In genomic region chr16:65689726-65690125, GRCh38 we compare ENCODE assay signal across 2 cellular contexts.
TF ChIP-seq lines count a peak whose summit lies in the region.

No MANE protein-coding gene starts in this region.

TF ChIP-seq in H1, 55 proteins besides CTCF, POLR2A, EP300 and RAD21 (continued from another document):
- TF ChIP-seq CHD7 (IDR thresholded peaks at IDR 0.05; ENCODE audit: insufficient replicate concordance, low read length) (no peak), ATF2 (IDR thresholded peaks at IDR 0.05; ENCODE audit: low read length) (no peak), CEBPB (IDR thresholded peaks at IDR 0.05; ENCODE audit: low read depth, low read length) (no peak), SP2 (IDR thresholded peaks at IDR 0.05; ENCODE audit: low read length) (no peak), CBX5 (IDR thresholded peaks at IDR 0.05; ENCODE audit: low read depth, low read length) (no peak), CREB1 (IDR thresholded peaks at IDR 0.05) (no peak), PHF8 (conservative IDR thresholded peaks at IDR 0.05; ENCODE audit: low read depth, low read length) (no peak)
TF ChIP-seq in H1: peak in this region for 0.

TF ChIP-seq in SK-N-SH treated with all-trans-retinoic acid at 6 μM for 48 hours, 23 proteins besides CTCF, POLR2A, EP300 and RAD21 (continued from another document):
- TF ChIP-seq PATZ1 (CRISPR knock-in tag; IDR thresholded peaks at IDR 0.05; ENCODE audit: borderline replicate concordance) = no peak
- no peak for TF ChIP-seq ARNTL (CRISPR knock-in tag; IDR thresholded peaks at IDR 0.05; ENCODE audit: borderline replicate concordance, low read depth)
- TF ChIP-seq RARB (CRISPR knock-in tag; IDR thresholded peaks at IDR 0.05) = no peak
- no peak for TF ChIP-seq ISL1 (CRISPR knock-in tag; IDR thresholded peaks at IDR 0.05)
- no peak for TF ChIP-seq ZNF70 (CRISPR knock-in tag; IDR thresholded peaks at IDR 0.05)
- no peak for TF ChIP-seq BACH2 (CRISPR knock-in tag; IDR thresholded peaks at IDR 0.05; ENCODE audit: borderline replicate concordance)
- no peak for TF ChIP-seq OSR1 (CRISPR knock-in tag; IDR thresholded peaks at IDR 0.05)
- no peak for TF ChIP-seq CSDC2 (CRISPR knock-in tag; IDR thresholded peaks at IDR 0.05)
- no peak for TF ChIP-seq POU6F1 (CRISPR knock-in tag; IDR thresholded peaks at IDR 0.05; ENCODE audit: borderline replicate concordance, low read depth)
- TF ChIP-seq ZNF565 (CRISPR knock-in tag; conservative IDR thresholded peaks at IDR 0.05; ENCODE audit: low read depth) = no peak
- TF ChIP-seq SNAI2 (CRISPR knock-in tag; IDR thresholded peaks at IDR 0.05) = no peak
TF ChIP-seq in SK-N-SH treated with all-trans-retinoic acid at 6 μM for 48 hours: peak in this region for 0.
